ENCODE assay signal across 18 cellular contexts in genomic region chr18:46793565-46793964, GRCh38. TPM values are rescaled to one million over a fixed set of nuclear protein-coding genes. Genes with fewer than 3 reads are reported as not detected.
A peak's percentile ranks its signal among the peaks of the same experiment; 100 is the strongest.
DNase-seq lines count a peak whose midpoint lies in the region; ATAC-seq, FAIRE-seq and TF ChIP-seq lines count a peak whose summit lies in the region.
"Had no signal": no experiment of that assay in that cellular context is flagged by ENCODE, and none has a peak within 500 bp of the region (broad histone marks: within the 10 kb centered on the region; RNA-seq: fewer than 3 reads in every experiment).

No MANE protein-coding gene starts in this region.

- H3K4me1 ChIP-seq in K562 (replicated peaks in 1 of 2; ENCODE audit: control insufficient read depth in 2 of 2, insufficient read depth in 2 of 2, low read length in 2 of 2) = no peaks in the 10 kb centered on the region
- H3K4me1 ChIP-seq: HAP-1 had no signal

- no peak overlapping the region for H3K4me3 ChIP-seq in K562
- H3K4me3 ChIP-seq: HAP-1 had no signal

- DNase-seq in activated CD8-positive, alpha-beta T cell treated with anti-CD3 and anti-CD28 coated beads for 36 hours = no peak
- no peak for DNase-seq in activated CD8-positive, alpha-beta T cell treated with anti-CD3 and anti-CD28 coated beads, Interleukin-2, amount 10 ng/mL, durations not matched to agents 7 days and 5 days
- DNase-seq in K562 (ENCODE audit: extremely low read depth in 1 of 4, low spot score in 3 of 4) (peak in 2 of 4 experiments; percentile 4 to 8), progenitor cell of endocrine pancreas (ENCODE audit: low spot score, unreplicated experiment) (no peak), cerebellum (ENCODE audit: low spot score) (no peak)
- DNase-seq: activated CD4-positive, alpha-beta T cell treated with anti-CD3 and anti-CD28 coated beads, Interleukin-2, amount 50 U/mL, for 1 hour; activated T-cell treated with anti-CD3 and anti-CD28 coated beads, Interleukin-2, amount 50 U/mL, for 72 hours; central memory CD4-positive, alpha-beta T cell; GDM1; glutamatergic neuron; kidney glomerular epithelial cell; NCI-H2171 had no signal

- H3K36me3 Mint-ChIP-seq in activated CD8-positive, alpha-beta T cell treated with anti-CD3 and anti-CD28 coated beads for 36 hours (ENCODE audit: low read depth) = no peaks in the 10 kb centered on the region
- H3K36me3 Mint-ChIP-seq in activated CD8-positive, alpha-beta T cell treated with anti-CD3 and anti-CD28 coated beads, Interleukin-2, amount 10 ng/mL, durations not matched to agents 7 days and 5 days (ENCODE audit: low read depth) = no peaks in the 10 kb centered on the region
- H3K36me3 Mint-ChIP-seq in progenitor cell of endocrine pancreas (ENCODE audit: insufficient read depth) = no peaks in the 10 kb centered on the region

- TF ChIP-seq RAD21 in K562 (CRISPR knock-in tag; conservative IDR thresholded peaks at IDR 0.05 in 1 of 2, IDR thresholded peaks at IDR 0.05 in 1 of 2) = no peak

- WGBS in K562 (ENCODE audit: insufficient coverage, low coverage, missing lambda C conversion rate) = 57% methylated on average over 2 of the region's 3 CpGs

- H3K9me1 ChIP-seq in K562 (ENCODE audit: control insufficient read depth, insufficient read depth, low read length) = no peaks in the 10 kb centered on the region

- H2AFZ ChIP-seq in K562 (ENCODE audit: low read depth, low read length) = no peak overlapping the region

- H3K27ac ChIP-seq in K562 (ENCODE audit: extremely low read depth, low read depth, low read length) = no peak overlapping the region

- H3K4me2 ChIP-seq in K562 (ENCODE audit: insufficient read depth, low read length) = no peak overlapping the region

- H3K4me1 Mint-ChIP-seq in activated CD8-positive, alpha-beta T cell treated with anti-CD3 and anti-CD28 coated beads for 36 hours (ENCODE audit: low read depth) = no peaks in the 10 kb centered on the region
- no peaks in the 10 kb centered on the region for H3K4me1 Mint-ChIP-seq in activated CD8-positive, alpha-beta T cell treated with anti-CD3 and anti-CD28 coated beads, Interleukin-2, amount 10 ng/mL, durations not matched to agents 7 days and 5 days (ENCODE audit: low read depth)
- no peaks in the 10 kb centered on the region for H3K4me1 Mint-ChIP-seq in progenitor cell of endocrine pancreas (ENCODE audit: low read depth)

- no peak overlapping the region for H3K4me3 Mint-ChIP-seq in activated CD8-positive, alpha-beta T cell treated with anti-CD3 and anti-CD28 coated beads for 36 hours
- no peak overlapping the region for H3K4me3 Mint-ChIP-seq in activated CD8-positive, alpha-beta T cell treated with anti-CD3 and anti-CD28 coated beads, Interleukin-2, amount 10 ng/mL, durations not matched to agents 7 days and 5 days
- no peak overlapping the region for H3K4me3 Mint-ChIP-seq in progenitor cell of endocrine pancreas (ENCODE audit: low read depth)
- H3K4me3 Mint-ChIP-seq: activated T-cell treated with anti-CD3 and anti-CD28 coated beads, Interleukin-2, amount 50 U/mL, for 72 hours; T-helper 1 cell treated with Interleukin-12 subunit alpha and Interleukin-12 subunit beta and Interleukin-4 antibody, amounts not matched to agents 30 μg/mL and 1 μg/mL, for 36 hours had no signal

- no peaks in the 10 kb centered on the region for H3K27me3 ChIP-seq in K562 (ENCODE audit: control insufficient read depth in 2 of 2, insufficient read depth in 2 of 2, low read length in 2 of 2)

- peak; percentile 11 for TF ChIP-seq CTCF in activated CD8-positive, alpha-beta T cell treated with anti-CD3 and anti-CD28 coated beads for 36 hours (IDR thresholded peaks at IDR 0.05)
- peak; percentile 55 for TF ChIP-seq CTCF in LNCAP (IDR thresholded peaks at IDR 0.05)
- TF ChIP-seq CTCF in K562 (IDR thresholded peaks at IDR 0.05 in 2 of 3, conservative IDR thresholded peaks at IDR 0.05 in 1 of 3; ENCODE audit: insufficient read depth in 2 of 3, low read depth in 1 of 3, low read length in 3 of 3) = peak in 2 of 3 experiments; percentile 15 to 17; a peak in 2 of 6 replicates
- peak; percentile 9 for TF ChIP-seq CTCF in progenitor cell of endocrine pancreas (IDR thresholded peaks at IDR 0.05; ENCODE audit: unreplicated experiment)

- H3K27me3 Mint-ChIP-seq in activated CD8-positive, alpha-beta T cell treated with anti-CD3 and anti-CD28 coated beads for 36 hours = no peaks in the 10 kb centered on the region
- H3K27me3 Mint-ChIP-seq in activated CD8-positive, alpha-beta T cell treated with anti-CD3 and anti-CD28 coated beads, Interleukin-2, amount 10 ng/mL, durations not matched to agents 7 days and 5 days (ENCODE audit: low read depth) = no peaks in the 10 kb centered on the region
- no peaks in the 10 kb centered on the region for H3K27me3 Mint-ChIP-seq in progenitor cell of endocrine pancreas

- TF ChIP-seq POLR2A in K562 (conservative IDR thresholded peaks at IDR 0.05) = no peak

- no peaks in the 10 kb centered on the region for H4K20me1 ChIP-seq in K562 (replicated peaks; ENCODE audit: control insufficient read depth, insufficient read depth, low read length)

- H3K9me3 Mint-ChIP-seq in activated CD8-positive, alpha-beta T cell treated with anti-CD3 and anti-CD28 coated beads for 36 hours = peaks cover 5% of the 10 kb centered on the region
- no peaks in the 10 kb centered on the region for H3K9me3 Mint-ChIP-seq in activated CD8-positive, alpha-beta T cell treated with anti-CD3 and anti-CD28 coated beads, Interleukin-2, amount 10 ng/mL, durations not matched to agents 7 days and 5 days (ENCODE audit: insufficient read depth)
- H3K9me3 Mint-ChIP-seq in progenitor cell of endocrine pancreas (ENCODE audit: low read depth) = no peaks in the 10 kb centered on the region
- H3K9me3 Mint-ChIP-seq: T-helper 1 cell treated with Interleukin-12 subunit alpha and Interleukin-12 subunit beta and Interleukin-4 antibody, amounts not matched to agents 30 μg/mL and 1 μg/mL, for 36 hours had no signal

- no peaks in the 10 kb centered on the region for H3K36me3 ChIP-seq in K562 (ENCODE audit: control insufficient read depth, insufficient read depth, low read length)
- H3K36me3 ChIP-seq: HAP-1 had no signal

- H3K9me3 ChIP-seq in K562 (replicated peaks; ENCODE audit: control insufficient read depth, insufficient read depth, low read depth, low read length) = no peaks in the 10 kb centered on the region
- H3K9me3 ChIP-seq: HAP-1 had no signal

- intact Hi-C loops in activated CD8-positive, alpha-beta T cell treated with anti-CD3 and anti-CD28 coated beads for 36 hours (cut with micrococcal nuclease) = no loop called here
- intact Hi-C loops in K562 (cut with micrococcal nuclease) = no loop called here

- H3K79me2 ChIP-seq in K562 (ENCODE audit: control insufficient read depth, insufficient read depth, low read length) = no peaks in the 10 kb centered on the region

- BruUV-seq in K562 (replicated peaks; lab: Mats Ljungman, UMichigan) = no TSS peak

- no peak overlapping the region for H3K27ac Mint-ChIP-seq in activated CD8-positive, alpha-beta T cell treated with anti-CD3 and anti-CD28 coated beads for 36 hours
- no peak overlapping the region for H3K27ac Mint-ChIP-seq in activated CD8-positive, alpha-beta T cell treated with anti-CD3 and anti-CD28 coated beads, Interleukin-2, amount 10 ng/mL, durations not matched to agents 7 days and 5 days
- no peak overlapping the region for H3K27ac Mint-ChIP-seq in progenitor cell of endocrine pancreas
- H3K27ac Mint-ChIP-seq: activated T-cell treated with anti-CD3 and anti-CD28 coated beads, Interleukin-2, amount 50 U/mL, for 72 hours; T-helper 1 cell treated with Interleukin-12 subunit alpha and Interleukin-12 subunit beta and Interleukin-4 antibody, amounts not matched to agents 30 μg/mL and 1 μg/mL, for 36 hours had no signal

- H3K9ac ChIP-seq in K562 (ENCODE audit: insufficient read depth in 1 of 2, low read depth in 2 of 2, low read length in 2 of 2) = no peak overlapping the region

- CTCF ChIA-PET in activated CD8-positive, alpha-beta T cell treated with anti-CD3 and anti-CD28 coated beads for 36 hours (lab: Charles Lee) = no interaction called here
- CTCF ChIA-PET in activated CD8-positive, alpha-beta T cell treated with anti-CD3 and anti-CD28 coated beads, Interleukin-2, amount 10 ng/mL, durations not matched to agents 7 days and 5 days (lab: Charles Lee) = no interaction called here
- CTCF ChIA-PET in K562 (lab: Yijun Ruan, JAX; ENCODE audit: low intra/inter-chr PET ratio) = no interaction called here

- no peak for FAIRE-seq in K562 (lab: Jason Lieb, UNC)

- in situ Hi-C loops in K562 (cut with MboI) = no loop called here

- ATAC-seq in activated CD8-positive, alpha-beta T cell treated with anti-CD3 and anti-CD28 coated beads for 36 hours = no peak
- no peak for ATAC-seq in activated CD8-positive, alpha-beta T cell treated with anti-CD3 and anti-CD28 coated beads, Interleukin-2, amount 10 ng/mL, durations not matched to agents 7 days and 5 days
- ATAC-seq in K562 = peak; percentile 63
- no peak for ATAC-seq in GM19452 (IDR thresholded peaks at IDR 0.05; ENCODE audit: unreplicated experiment)
- ATAC-seq in GM19351 (IDR thresholded peaks at IDR 0.05; ENCODE audit: unreplicated experiment) = no peak
- ATAC-seq: activated T-cell treated with anti-CD3 and anti-CD28 coated beads, Interleukin-2, amount 50 U/mL, for 72 hours; Panc1 had no signal

- no peak for TF ChIP-seq EP300 in K562 (IDR thresholded peaks at IDR 0.05; ENCODE audit: low read length)

- POLR2A ChIA-PET in activated CD8-positive, alpha-beta T cell treated with anti-CD3 and anti-CD28 coated beads for 36 hours (lab: Charles Lee) = no interaction called here
- POLR2A ChIA-PET in activated CD8-positive, alpha-beta T cell treated with anti-CD3 and anti-CD28 coated beads, Interleukin-2, amount 10 ng/mL, durations not matched to agents 7 days and 5 days (lab: Charles Lee) = no interaction called here
- POLR2A ChIA-PET in K562 (lab: Yijun Ruan, JAX) = interaction anchor here (0.6 to 1.1 kb wide), 4 partner anchors 9 to 955 kb away, joined by 3 to 4 read pairs (median 3); no protein-coding TSS in a partner anchor

RNA-seq across cellular contexts. Expression of gene ST8SIA5, which starts 36.7 kb away (rescaled TPM):
- total RNA-seq in activated CD8-positive, alpha-beta T cell treated with anti-CD3 and anti-CD28 coated beads for 36 hours = not detected
- not detected for total RNA-seq in activated CD8-positive, alpha-beta T cell treated with anti-CD3 and anti-CD28 coated beads, Interleukin-2, amount 10 ng/mL, durations not matched to agents 7 days and 5 days
- total RNA-seq in K562 (2011; cell fraction: chromatin; rRNA removed; ENCODE audit: low replicate concordance) = not detected in 2 replicates
- not detected in 2 replicates for total RNA-seq in K562 (2011; cell fraction: nucleolus; rRNA removed)
- total RNA-seq in K562 (2011; cell fraction: nucleoplasm; rRNA removed) = 0.07 TPM in 1 of 2 replicates, not detected in the other
- total RNA-seq in K562 (2014; rRNA removed) (0.08 TPM in 1 of 2 replicates, not detected in the other), K562 (2014; rRNA removed; fragmentation: Illumina TruSeq; extraction: Trizol) (0.04 and 0.13 TPM in 2 replicates), K562 (2015; rRNA removed; fragmentation: Illumina TruSeq; extraction: Trizol) (0.26 and 0.33 TPM in 2 replicates), K562 (2021) (not detected in 2 replicates), progenitor cell of endocrine pancreas (5.3 and 6.0 TPM in 2 replicates), cerebellum (9.4 TPM)
- polyA plus RNA-seq in K562 (2011; rRNA removed) (0.03 and 0.05 TPM in 2 replicates), K562 (2014; fragmentation: Illumina TruSeq; extraction: Trizol) (0.07 and 0.08 TPM in 2 replicates), K562 (2014; fragmentation: Nextera tagmentation; extraction: Ambion mirVana) (not detected), K562 (2014; rRNA removed) (0.01 TPM in 1 of 2 replicates, not detected in the other)
- 0.19 TPM in 1 of 2 replicates, not detected in the other for polyA plus RNA-seq in K562 (2011; cell fraction: cytosol; rRNA removed)
- 0.04 and 0.07 TPM in 2 replicates for polyA plus RNA-seq in K562 (2011; cell fraction: nucleus; rRNA removed)
- polyA plus RNA-seq in K562 (2012) = 0.06 and 0.10 TPM in 2 replicates
- not detected in 2 replicates for polyA minus RNA-seq in K562 (2011; rRNA and poly(A)+ RNA removed)
- polyA minus RNA-seq in K562 (2011; cell fraction: cytosol; rRNA and poly(A)+ RNA removed) = not detected in 2 replicates
- polyA minus RNA-seq in K562 (2011; cell fraction: nucleus; rRNA and poly(A)+ RNA removed) = not detected in 2 replicates
